In the genomic region with DNA sequence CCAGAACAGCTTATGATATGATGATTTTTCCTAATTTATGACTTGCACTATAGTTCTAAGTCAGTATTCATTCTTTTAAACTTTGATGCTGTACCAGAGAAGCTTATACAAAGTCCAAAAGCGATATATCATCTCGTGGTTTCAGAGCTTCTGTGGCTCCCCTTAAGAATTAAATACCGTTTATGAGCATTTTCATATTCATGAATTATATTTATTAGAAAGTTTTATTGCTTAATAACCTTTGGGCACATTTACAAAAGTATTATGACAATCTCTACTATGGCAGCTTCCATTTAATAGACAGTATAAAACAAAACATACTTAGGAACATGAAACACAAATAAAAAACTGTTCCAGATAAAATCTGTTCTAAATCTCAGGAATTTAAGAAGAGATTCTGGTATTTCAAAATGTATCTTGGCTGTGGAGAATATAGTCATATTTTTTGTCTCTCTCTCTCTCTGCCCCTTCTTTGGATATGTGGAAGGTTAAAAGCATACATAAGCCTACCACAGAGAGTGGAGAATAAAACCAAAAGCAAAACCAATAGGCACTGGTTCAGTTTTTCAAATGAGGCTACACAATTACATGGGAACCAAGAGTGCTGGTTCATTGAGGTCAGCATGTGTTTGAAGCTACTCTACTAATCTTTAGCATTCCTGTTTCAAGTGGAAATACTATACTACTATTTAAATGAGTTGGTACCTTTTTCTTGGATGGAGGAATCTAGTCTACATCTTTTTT, we compare ENCODE assay signal across 14 cellular contexts.
A peak's percentile ranks its signal among the peaks of the same experiment; 100 is the strongest.
DNase-seq lines count a peak whose midpoint lies in the region; ATAC-seq and TF ChIP-seq lines count a peak whose summit lies in the region.
"Had no signal": no experiment of that assay in that cellular context is flagged by ENCODE, and none has a peak within 500 bp of the region (broad histone marks: within the 10 kb centered on the region; RNA-seq: fewer than 3 reads in every experiment).

No MANE protein-coding gene starts in this region.

- no peak overlapping the region for H3K9ac ChIP-seq in neural progenitor cell

- H3K4me2 ChIP-seq in neural progenitor cell: no peak overlapping the region

- H3K36me3 ChIP-seq in neural progenitor cell: no peaks in the 10 kb centered on the region
- H3K36me3 ChIP-seq: tibial nerve had no signal

- ATAC-seq in GM19395 (IDR thresholded peaks at IDR 0.05; ENCODE audit: unreplicated experiment) (peak; percentile 67), HG02759 (IDR thresholded peaks at IDR 0.05; ENCODE audit: unreplicated experiment) (peak; percentile 47), HG03521 (IDR thresholded peaks at IDR 0.05; ENCODE audit: unreplicated experiment) (peak; percentile 72), left ventricle myocardium superior (no peak)
- ATAC-seq: activated CD4-positive, CD25-positive, alpha-beta regulatory T cell treated with anti-CD3 and anti-CD28 coated beads, Interleukin-2, amount 50 U/mL, for 24 hours; HepG2 had no signal

- H2AFZ ChIP-seq in neural progenitor cell (replicated peaks): no peak overlapping the region

- no peaks in the 10 kb centered on the region for H3K9me3 Mint-ChIP-seq in neural progenitor cell

- DNase-seq in GM04504 (ENCODE audit: low read depth) (peak; percentile 22), left ventricle myocardium superior (no peak), neural progenitor cell (ENCODE audit: low spot score) (no peak), NCI-H748 (lab: John Stamatoyannopoulos, UW; ENCODE audit: unreplicated experiment) (no peak)
- no peak for DNase-seq in activated CD4-positive, alpha-beta T cell treated with anti-CD3 and anti-CD28 coated beads for 4 hours
- DNase-seq: Calu3, NCI-H526 treated with DMSO at 0.1 percent for 48 hours had no signal

- H3K4me3 Mint-ChIP-seq in neural progenitor cell: no peak overlapping the region

- no peaks in the 10 kb centered on the region for H3K4me1 Mint-ChIP-seq in neural progenitor cell

- intact Hi-C loops in left ventricle myocardium superior (cut with micrococcal nuclease): no loop called here

- no peak overlapping the region for H3K27ac ChIP-seq in neural progenitor cell
- H3K27ac ChIP-seq: skin epidermis had no signal

- H3K27me3 Mint-ChIP-seq in neural progenitor cell (ENCODE audit: insufficient read depth, low read depth): no peaks in the 10 kb centered on the region

- no peaks in the 10 kb centered on the region for H3K79me2 ChIP-seq in neural progenitor cell (ENCODE audit: low read depth)

- no peak overlapping the region for H3K4me3 ChIP-seq in neural progenitor cell
- H3K4me3 ChIP-seq: skin epidermis, tibial nerve had no signal

- no peaks in the 10 kb centered on the region for H3K4me1 ChIP-seq in neural progenitor cell

- TF ChIP-seq CTCF in neural progenitor cell (IDR thresholded peaks at IDR 0.05): no peak

- no peaks in the 10 kb centered on the region for H3K36me3 Mint-ChIP-seq in neural progenitor cell

- no peaks in the 10 kb centered on the region for H3F3A ChIP-seq in neural progenitor cell (ENCODE audit: low read depth)

- H3K27me3 ChIP-seq in neural progenitor cell: no peaks in the 10 kb centered on the region
- H3K27me3 ChIP-seq: tibial nerve had no signal

- no peak overlapping the region for H3K27ac Mint-ChIP-seq in neural progenitor cell

- H4K20me1 ChIP-seq in neural progenitor cell (ENCODE audit: low read depth): no peaks in the 10 kb centered on the region

- no peaks in the 10 kb centered on the region for H3K9me3 ChIP-seq in neural progenitor cell (ENCODE audit: low read depth)
